Comparison of ENCODE assay signal across 18 cellular contexts in the genomic region with DNA sequence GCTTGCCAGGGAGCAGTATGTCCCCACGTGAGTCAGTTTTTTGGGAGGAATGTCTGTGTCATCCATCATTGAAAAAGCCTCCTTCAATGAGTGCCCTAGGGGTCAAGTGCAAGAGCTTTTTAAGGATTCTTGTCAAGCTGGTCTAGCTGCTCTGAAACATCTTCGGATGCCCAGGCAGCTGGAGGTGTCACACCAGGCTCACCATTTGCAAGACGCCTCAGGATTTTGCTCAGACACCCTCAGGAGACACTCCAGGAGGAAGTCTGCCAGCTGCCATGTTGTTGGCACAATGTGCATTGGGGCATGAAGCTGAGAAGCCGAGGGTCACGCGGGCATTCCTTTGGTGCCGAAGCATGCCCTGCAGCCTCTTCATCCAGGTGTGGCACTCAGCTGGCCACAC.
DNase-seq lines count a peak whose midpoint lies in the region; FAIRE-seq and TF ChIP-seq lines count a peak whose summit lies in the region.
"Had no signal": no experiment of that assay in that cellular context is flagged by ENCODE, and none has a peak within 500 bp of the region (broad histone marks: within the 10 kb centered on the region; RNA-seq: fewer than 3 reads in every experiment).

No MANE protein-coding gene starts in this region.

- H3K27me3 ChIP-seq in BLaER1 = no peaks in the 10 kb centered on the region
- H3K27me3 ChIP-seq in OCI-LY1 (ENCODE audit: insufficient read depth, low read length) = no peaks in the 10 kb centered on the region
- H3K27me3 ChIP-seq in parathyroid adenoma (ENCODE audit: control insufficient read depth, insufficient read depth, low read length) = no peaks in the 10 kb centered on the region
- H3K27me3 ChIP-seq in sigmoid colon = no peaks in the 10 kb centered on the region
- no peaks in the 10 kb centered on the region for H3K27me3 ChIP-seq in stomach

- intact Hi-C loops in sigmoid colon (cut with DNase I) (no loop called here), stomach (cut with DNase I; ENCODE audit: low total_unique reads) (no loop called here)

- DNase-seq in epithelial cell of esophagus (ENCODE audit: low read depth) = peak; percentile 32
- DNase-seq in HTR-8/SVneo (ENCODE audit: insufficient read length, low spot score) = no peak
- DNase-seq in sigmoid colon = no peak
- DNase-seq in stomach = no peak
- DNase-seq in central memory CD4-positive, alpha-beta T cell = no peak
- DNase-seq: Calu3; CD4-positive, alpha-beta memory T cell; DMS 273 treated with DMSO at 0.1 percent for 48 hours; DMS79; GDM1; GM23248; HCEC 1CT had no signal

- no peak overlapping the region for H2AFZ ChIP-seq in OCI-LY1 (ENCODE audit: low read length)
- no peak overlapping the region for H2AFZ ChIP-seq in parathyroid adenoma
- H2AFZ ChIP-seq: GM23248 had no signal

- H3K36me3 ChIP-seq in BLaER1 = no peaks in the 10 kb centered on the region
- H3K36me3 ChIP-seq in OCI-LY1 (ENCODE audit: insufficient read depth, low read length) = no peaks in the 10 kb centered on the region; the same call in 1 of the 2 replicates
- H3K36me3 ChIP-seq in parathyroid adenoma (ENCODE audit: control insufficient read depth, insufficient read depth, low read length) = no peaks in the 10 kb centered on the region
- no peaks in the 10 kb centered on the region for H3K36me3 ChIP-seq in sigmoid colon
- H3K36me3 ChIP-seq in stomach = no peaks in the 10 kb centered on the region

- H4K20me1 ChIP-seq in BLaER1 = no peaks in the 10 kb centered on the region
- no peaks in the 10 kb centered on the region for H4K20me1 ChIP-seq in OCI-LY1 (ENCODE audit: insufficient read depth, low read length)

- H3K4me1 ChIP-seq in BLaER1 = peaks cover 27% of the 10 kb centered on the region
- peaks cover 64% of the 10 kb centered on the region for H3K4me1 ChIP-seq in OCI-LY1 (ENCODE audit: insufficient read depth, low read length, severe bottlenecking)
- no peaks in the 10 kb centered on the region for H3K4me1 ChIP-seq in parathyroid adenoma
- no peaks in the 10 kb centered on the region for H3K4me1 ChIP-seq in sigmoid colon
- no peaks in the 10 kb centered on the region for H3K4me1 ChIP-seq in stomach

- H3K4me3 ChIP-seq in BLaER1 (no peak overlapping the region), OCI-LY1 (ENCODE audit: low read depth, low read length, poor library complexity, severe bottlenecking) (no peak overlapping the region), epithelial cell of esophagus (ENCODE audit: low read length) (no peak overlapping the region), parathyroid adenoma (ENCODE audit: low read depth, low read length) (no peak overlapping the region), sigmoid colon (no peak overlapping the region), stomach (no peak overlapping the region)
- H3K4me3 ChIP-seq: GM23248 had no signal

- H3K79me2 ChIP-seq in OCI-LY1 (ENCODE audit: insufficient read depth, low read length) (no peaks in the 10 kb centered on the region), parathyroid adenoma (no peaks in the 10 kb centered on the region)

- TF ChIP-seq POLR2A in sigmoid colon (IDR thresholded peaks at IDR 0.05) (no peak), stomach (IDR thresholded peaks at IDR 0.05) (no peak)

- TF ChIP-seq EP300 in sigmoid colon (IDR thresholded peaks at IDR 0.05) (no peak), stomach (IDR thresholded peaks at IDR 0.05) (no peak)

- H3K27ac ChIP-seq in BLaER1 (no peak overlapping the region), OCI-LY1 (ENCODE audit: low read depth, low read length, poor library complexity, severe bottlenecking) (peak overlapping the region; percentile 30), parathyroid adenoma (no peak overlapping the region), sigmoid colon (no peak overlapping the region), stomach (no peak overlapping the region)
- H3K27ac ChIP-seq: GM23248 had no signal

- 82 to 85% methylated on average over 7 of the region's 7 CpGs for WGBS in sigmoid colon, 2 donors
- 74 to 90% (median 83%) methylated on average over 6 to 7 of the region's 7 CpGs for WGBS in stomach, 5 donors

- FAIRE-seq in HTR-8/SVneo (lab: Jason Lieb, UNC) = no peak
- FAIRE-seq: GM12892, GM18507, H54 had no signal

- TF ChIP-seq CTCF in OCI-LY1 (IDR thresholded peaks at IDR 0.05; ENCODE audit: low read length) = no peak
- TF ChIP-seq CTCF in epithelial cell of esophagus (IDR thresholded peaks at IDR 0.05; ENCODE audit: insufficient read depth, low read depth, low read length, missing control alignments) = no peak
- no peak for TF ChIP-seq CTCF in parathyroid adenoma (IDR thresholded peaks at IDR 0.05)
- no peak for TF ChIP-seq CTCF in sigmoid colon (IDR thresholded peaks at IDR 0.05)
- no peak for TF ChIP-seq CTCF in stomach (IDR thresholded peaks at IDR 0.05)

- H3K9me3 ChIP-seq in BLaER1 = peaks cover 18% of the 10 kb centered on the region
- no peaks in the 10 kb centered on the region for H3K9me3 ChIP-seq in OCI-LY1 (ENCODE audit: low read length)
- no peaks in the 10 kb centered on the region for H3K9me3 ChIP-seq in parathyroid adenoma (ENCODE audit: control insufficient read depth, low read length)
- H3K9me3 ChIP-seq in sigmoid colon = no peaks in the 10 kb centered on the region
- peaks cover 0 to 4% (median 0%) of the 10 kb centered on the region in 4 donors for H3K9me3 ChIP-seq in stomach

- peak overlapping the region; percentile 51 for H3K4me2 ChIP-seq in BLaER1
- H3K4me2 ChIP-seq in OCI-LY1 (ENCODE audit: low read length) = no peak overlapping the region; the same call in 1 of the 2 replicates
- H3K4me2 ChIP-seq in parathyroid adenoma (ENCODE audit: low read length) = peak overlapping the region; percentile 34

- no peaks in the 10 kb centered on the region for H3K9me2 ChIP-seq in OCI-LY1 (ENCODE audit: low read depth, low read length)

- H3K9ac ChIP-seq in BLaER1 (no peak overlapping the region), OCI-LY1 (ENCODE audit: low read length) (no peak overlapping the region), parathyroid adenoma (no peak overlapping the region)
- H3K9ac ChIP-seq: GM23248 had no signal

- H3F3A ChIP-seq in OCI-LY1 (ENCODE audit: insufficient read depth, low read length) = no peaks in the 10 kb centered on the region
